In genomic region chr10:100373298-100374136, GRCh38 we compare ENCODE assay signal across 1 cellular context.
TF ChIP-seq lines count a peak whose summit lies in the region.

No MANE protein-coding gene starts in this region.

TF ChIP-seq in H1, 55 proteins besides CTCF, POLR2A, EP300 and RAD21 (continued from another document):
- TF ChIP-seq MAX (IDR thresholded peaks at IDR 0.05) = peak; percentile 8; the same call in 1 of the 2 replicates
- TF ChIP-seq, protein P1, sequence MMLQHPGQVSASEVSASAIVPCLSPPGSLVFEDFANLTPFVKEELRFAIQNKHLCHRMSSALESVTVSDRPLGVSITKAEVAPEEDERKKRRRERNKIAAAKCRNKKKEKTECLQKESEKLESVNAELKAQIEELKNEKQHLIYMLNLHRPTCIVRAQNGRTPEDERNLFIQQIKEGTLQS (IDR thresholded peaks at IDR 0.05; ENCODE audit: insufficient read depth, low read depth, low read length) = 0 out of 2 replicates have a peak, but pooled peaks have one; percentile 23
- peak; percentile 59 for TF ChIP-seq PHF8 (conservative IDR thresholded peaks at IDR 0.05; ENCODE audit: low read depth, low read length)
- peak; percentile 24; the same call in 1 of the 2 replicates for TF ChIP-seq RBBP5 (IDR thresholded peaks at IDR 0.05; ENCODE audit: borderline replicate concordance, low read depth, low read length)
- no peak for TF ChIP-seq JUND (IDR thresholded peaks at IDR 0.05; ENCODE audit: low read length)
- TF ChIP-seq RFX5 (IDR thresholded peaks at IDR 0.05; ENCODE audit: borderline replicate concordance, low read depth, low read length) = peak; percentile 15; the same call in 1 of the 2 replicates
- peak; percentile 92 for TF ChIP-seq RXRA (IDR thresholded peaks at IDR 0.05; ENCODE audit: insufficient read depth, low read depth, low read length)
- 0 out of 4 replicates have a peak, but pooled peaks of 1 of the 2 experiments have one; percentile 7 for TF ChIP-seq HDAC2 (IDR thresholded peaks at IDR 0.05; ENCODE audit: borderline replicate concordance in 1 of 2, low read depth in 2 of 2, low read length in 2 of 2)
- TF ChIP-seq ASH2L (IDR thresholded peaks at IDR 0.05; ENCODE audit: low read length) = peak; percentile 69
- TF ChIP-seq TBP (IDR thresholded peaks at IDR 0.05; ENCODE audit: low read depth, low read length) = peak; percentile 78
- peak; percentile 61 for TF ChIP-seq NANOG (IDR thresholded peaks at IDR 0.05; ENCODE audit: insufficient read depth, low read depth, low read length, poor library complexity, severe bottlenecking)
- TF ChIP-seq, protein P2, sequence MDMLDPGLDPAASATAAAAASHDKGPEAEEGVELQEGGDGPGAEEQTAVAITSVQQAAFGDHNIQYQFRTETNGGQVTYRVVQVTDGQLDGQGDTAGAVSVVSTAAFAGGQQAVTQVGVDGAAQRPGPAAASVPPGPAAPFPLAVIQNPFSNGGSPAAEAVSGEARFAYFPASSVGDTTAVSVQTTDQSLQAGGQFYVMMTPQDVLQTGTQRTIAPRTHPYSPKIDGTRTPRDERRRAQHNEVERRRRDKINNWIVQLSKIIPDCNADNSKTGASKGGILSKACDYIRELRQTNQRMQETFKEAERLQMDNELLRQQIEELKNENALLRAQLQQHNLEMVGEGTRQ (IDR thresholded peaks at IDR 0.05; ENCODE audit: low read length) = peak; percentile 84
